Comparison of ENCODE assay signal across 1 cellular context in genomic region chr16:57607676-57608461, GRCh38.
TF ChIP-seq lines count a peak whose summit lies in the region.

No MANE protein-coding gene starts in this region.

TF ChIP-seq in IMR-90, 13 proteins besides CTCF, POLR2A, EP300 and RAD21:
- 0 out of 2 replicates have a peak, but pooled peaks have one; percentile 0 for TF ChIP-seq CEBPB (IDR thresholded peaks at IDR 0.05; ENCODE audit: low read depth, low read length)
- 0 out of 2 replicates have a peak, but pooled peaks have one; percentile 6 for TF ChIP-seq USF2 (IDR thresholded peaks at IDR 0.05; ENCODE audit: low read depth, low read length)
- no peak for TF ChIP-seq NFE2L2 (IDR thresholded peaks at IDR 0.05; ENCODE audit: low read depth, low read length)
- TF ChIP-seq MAFK (IDR thresholded peaks at IDR 0.05; ENCODE audit: low read depth, low read length) = peak; percentile 37; the same call in 1 of the 2 replicates
